In the genomic region with DNA sequence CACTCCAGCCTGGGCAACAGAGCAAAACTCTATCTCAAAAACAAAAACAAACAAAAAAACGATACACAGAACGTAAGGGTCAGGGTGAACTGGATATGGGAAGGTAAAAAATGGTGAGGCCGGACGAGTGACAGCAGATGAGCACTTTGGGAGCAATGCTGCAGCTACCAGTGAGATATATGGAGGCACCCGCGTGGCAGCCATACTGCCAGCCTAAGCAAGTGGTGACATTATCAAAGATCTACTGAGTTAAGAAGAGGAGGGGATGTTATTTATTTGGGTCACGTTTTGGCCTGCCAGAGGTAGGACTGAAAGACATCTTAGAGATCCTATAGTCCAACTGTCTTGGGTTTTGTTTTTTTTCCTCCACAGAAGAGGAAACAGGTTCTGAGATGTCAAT, we compare ENCODE assay signal across 17 cellular contexts. TPM values are rescaled to one million over a fixed set of nuclear protein-coding genes. Genes with fewer than 3 reads are reported as not detected.
A peak's percentile ranks its signal among the peaks of the same experiment; 100 is the strongest.
DNase-seq lines count a peak whose midpoint lies in the region; ATAC-seq, FAIRE-seq and TF ChIP-seq lines count a peak whose summit lies in the region.
"Had no signal": no experiment of that assay in that cellular context is flagged by ENCODE, and none has a peak within 500 bp of the region (broad histone marks: within the 10 kb centered on the region; RNA-seq: fewer than 3 reads in every experiment).

No MANE protein-coding gene starts in this region.

- 38% methylated on average over 7 of the region's 7 CpGs for WGBS in K562 (ENCODE audit: insufficient coverage, low coverage, missing lambda C conversion rate)

- H4K20me1 ChIP-seq in K562 (replicated peaks; ENCODE audit: control insufficient read depth, insufficient read depth, low read length) (no peaks in the 10 kb centered on the region), osteoblast (ENCODE audit: insufficient read depth, low read length) (peaks cover 2% of the 10 kb centered on the region)

- CTCF ChIA-PET in Calu3 (lab: Charles Lee) (no interaction called here), K562 (lab: Yijun Ruan, JAX; ENCODE audit: low intra/inter-chr PET ratio) (no interaction called here)

- H3K4me1 ChIP-seq in K562 (replicated peaks in 1 of 2; ENCODE audit: control insufficient read depth in 2 of 2, insufficient read depth in 2 of 2, low read length in 2 of 2) = peaks cover 0 to 20% of the 10 kb centered on the region in 2 experiments; a peak in 2 of 5 replicates
- no peaks in the 10 kb centered on the region for H3K4me1 ChIP-seq in osteoblast (ENCODE audit: insufficient read depth, low read length)

- peak overlapping the region; percentile 66 for H3K27ac Mint-ChIP-seq in activated naive CD8-positive, alpha-beta T cell
- H3K27ac Mint-ChIP-seq in activated naive CD8-positive, alpha-beta T cell treated with anti-CD3 and anti-CD28 coated beads for 36 hours = no peak overlapping the region
- peak overlapping the region; percentile 43 for H3K27ac Mint-ChIP-seq in Calu3 (ENCODE audit: unreplicated experiment)
- H3K27ac Mint-ChIP-seq: CD8-positive, alpha-beta T cell; H9 had no signal

- POLR2A ChIA-PET in K562 (lab: Yijun Ruan, JAX) = interaction anchor here (2.0 kb wide), 1 partner anchor 11 kb away, joined by 6 read pairs; no protein-coding TSS in a partner anchor

- H3K27me3 ChIP-seq in K562 (ENCODE audit: control insufficient read depth in 2 of 2, insufficient read depth in 2 of 2, low read length in 2 of 2) (peaks cover 0 to 4% of the 10 kb centered on the region in 2 experiments; a peak in 2 of 5 replicates), osteoblast (ENCODE audit: insufficient read depth, low read length) (no peaks in the 10 kb centered on the region)

- H3K4me3 Mint-ChIP-seq in activated naive CD8-positive, alpha-beta T cell = no peak overlapping the region
- no peak overlapping the region for H3K4me3 Mint-ChIP-seq in activated naive CD8-positive, alpha-beta T cell treated with anti-CD3 and anti-CD28 coated beads for 36 hours
- H3K4me3 Mint-ChIP-seq in Calu3 (ENCODE audit: low read depth, unreplicated experiment) = no peak overlapping the region
- H3K4me3 Mint-ChIP-seq: CD14-positive monocyte; CD8-positive, alpha-beta T cell had no signal

- no peaks in the 10 kb centered on the region for H3K36me3 Mint-ChIP-seq in activated naive CD8-positive, alpha-beta T cell
- H3K36me3 Mint-ChIP-seq in activated naive CD8-positive, alpha-beta T cell treated with anti-CD3 and anti-CD28 coated beads for 36 hours = peaks cover 7% of the 10 kb centered on the region
- H3K36me3 Mint-ChIP-seq in Calu3 (ENCODE audit: insufficient read depth, unreplicated experiment) = peaks cover 9% of the 10 kb centered on the region

- H3K27ac ChIP-seq in K562 (ENCODE audit: extremely low read depth, low read depth, low read length) (no peak overlapping the region), osteoblast (ENCODE audit: low read depth, low read length) (no peak overlapping the region)

- 0 out of 2 replicates have a peak, but pooled peaks have one; percentile 38 for TF ChIP-seq POLR2A in K562 (conservative IDR thresholded peaks at IDR 0.05)

- in situ Hi-C loops in K562 (cut with MboI) = no loop called here

- H3K4me2 ChIP-seq in K562 (ENCODE audit: insufficient read depth, low read length) (no peak overlapping the region), osteoblast (ENCODE audit: insufficient read depth, low read length) (no peak overlapping the region)

- no peak for TF ChIP-seq EP300 in K562 (IDR thresholded peaks at IDR 0.05; ENCODE audit: low read length)

- H3K4me3 ChIP-seq in K562 (no peak overlapping the region), osteoblast (ENCODE audit: insufficient read depth, low read length) (no peak overlapping the region)

- FAIRE-seq in K562 (lab: Jason Lieb, UNC) = no peak
- FAIRE-seq: GM12892 had no signal

- H3K79me2 ChIP-seq in K562 (ENCODE audit: control insufficient read depth, insufficient read depth, low read length) (no peaks in the 10 kb centered on the region), osteoblast (ENCODE audit: insufficient read depth, low read length) (no peaks in the 10 kb centered on the region)

- TF ChIP-seq CTCF in Calu3 (IDR thresholded peaks at IDR 0.05; ENCODE audit: unreplicated experiment) (no peak), K562 (IDR thresholded peaks at IDR 0.05 in 2 of 3, conservative IDR thresholded peaks at IDR 0.05 in 1 of 3; ENCODE audit: insufficient read depth in 2 of 3, low read depth in 1 of 3, low read length in 3 of 3) (no peak), osteoblast (IDR thresholded peaks at IDR 0.05; ENCODE audit: extremely low read depth, low read depth, low read length) (no peak)

- H3K9me3 Mint-ChIP-seq in activated naive CD8-positive, alpha-beta T cell (ENCODE audit: low read depth) = no peaks in the 10 kb centered on the region
- H3K9me3 Mint-ChIP-seq in activated naive CD8-positive, alpha-beta T cell treated with anti-CD3 and anti-CD28 coated beads for 36 hours = no peaks in the 10 kb centered on the region
- no peaks in the 10 kb centered on the region for H3K9me3 Mint-ChIP-seq in Calu3 (ENCODE audit: low read depth, unreplicated experiment)
- H3K9me3 Mint-ChIP-seq: CD8-positive, alpha-beta T cell had no signal

- H3K27me3 Mint-ChIP-seq in activated naive CD8-positive, alpha-beta T cell = no peaks in the 10 kb centered on the region
- H3K27me3 Mint-ChIP-seq in activated naive CD8-positive, alpha-beta T cell treated with anti-CD3 and anti-CD28 coated beads for 36 hours = no peaks in the 10 kb centered on the region
- peaks cover 12% of the 10 kb centered on the region for H3K27me3 Mint-ChIP-seq in Calu3 (ENCODE audit: unreplicated experiment)

- no peaks in the 10 kb centered on the region; the same call in 1 of the 2 replicates for H3K9me3 ChIP-seq in K562 (replicated peaks; ENCODE audit: control insufficient read depth, insufficient read depth, low read depth, low read length)
- H3K9me3 ChIP-seq in osteoblast (ENCODE audit: low read depth, low read length) = peaks cover 2% of the 10 kb centered on the region

- no peak for TF ChIP-seq RAD21 in K562 (CRISPR knock-in tag; conservative IDR thresholded peaks at IDR 0.05 in 1 of 2, IDR thresholded peaks at IDR 0.05 in 1 of 2)

- H3K4me1 Mint-ChIP-seq in activated naive CD8-positive, alpha-beta T cell (ENCODE audit: low read depth) = no peaks in the 10 kb centered on the region
- no peaks in the 10 kb centered on the region for H3K4me1 Mint-ChIP-seq in activated naive CD8-positive, alpha-beta T cell treated with anti-CD3 and anti-CD28 coated beads for 36 hours
- H3K4me1 Mint-ChIP-seq in Calu3 (ENCODE audit: low read depth, unreplicated experiment) = no peaks in the 10 kb centered on the region

- BruUV-seq in Calu3 (replicated peaks; lab: Mats Ljungman, UMichigan) = no TSS peak
- BruUV-seq in K562 (replicated peaks; lab: Mats Ljungman, UMichigan) = no TSS peak

- no peaks in the 10 kb centered on the region for H3K9me1 ChIP-seq in K562 (ENCODE audit: control insufficient read depth, insufficient read depth, low read length)

- H3K9ac ChIP-seq in K562 (ENCODE audit: insufficient read depth in 1 of 2, low read depth in 2 of 2, low read length in 2 of 2) = no peak overlapping the region

- DNase-seq in activated naive CD8-positive, alpha-beta T cell treated with anti-CD3 and anti-CD28 coated beads for 36 hours = no peak
- no peak for DNase-seq in Calu3
- DNase-seq in K562 (ENCODE audit: extremely low read depth in 1 of 4, low spot score in 3 of 4) = no peak
- peak; percentile 5 for DNase-seq in osteoblast (ENCODE audit: insufficient read length, low spot score, missing footprints)
- DNase-seq in cardiac septum (ENCODE audit: low spot score) = no peak
- DNase-seq in activated T-cell treated with anti-CD3 and anti-CD28 coated beads, Interleukin-2, amount 50 U/mL, for 48 hours = no peak
- DNase-seq: CD8-positive, alpha-beta T cell; COR-L47; DND-41; GDM1; GOT3; H9 had no signal

- no peak overlapping the region for H2AFZ ChIP-seq in K562 (ENCODE audit: low read depth, low read length)
- no peak overlapping the region for H2AFZ ChIP-seq in osteoblast (ENCODE audit: low read length)

- intact Hi-C loops in Calu3 (cut with micrococcal nuclease; ENCODE audit: unreplicated experiment) = no loop called here
- intact Hi-C loops in K562 (cut with micrococcal nuclease) = no loop called here
- intact Hi-C loops in cardiac septum (cut with DNase I) = no loop called here

- ATAC-seq in K562 = no peak
- ATAC-seq: CD8-positive, alpha-beta T cell had no signal

- H3K36me3 ChIP-seq in K562 (ENCODE audit: control insufficient read depth, insufficient read depth, low read length) (peaks cover 23% of the 10 kb centered on the region; the same call in 1 of the 3 replicates), osteoblast (ENCODE audit: insufficient read depth, low read length) (peaks cover 7% of the 10 kb centered on the region)

RNA-seq across cellular contexts. Expression of gene TIMM13, which starts 14.2 kb away (rescaled TPM):
- 100 to 1,000 TPM; 179 to 184 TPM for total RNA-seq in activated naive CD8-positive, alpha-beta T cell treated with anti-CD3 and anti-CD28 coated beads for 36 hours
- total RNA-seq in Calu3 (2022) (75.8 and 81.8 TPM in 2 replicates), K562 (2014; rRNA removed) (112 and 140 TPM in 2 replicates), K562 (2014; rRNA removed; fragmentation: Illumina TruSeq; extraction: Trizol) (13.8 and 18.7 TPM in 2 replicates), K562 (2015; rRNA removed; fragmentation: Illumina TruSeq; extraction: Trizol) (81.1 and 90.4 TPM in 2 replicates), K562 (2021) (215 and 235 TPM in 2 replicates), osteoblast (27.7 and 27.9 TPM in 2 replicates), cardiac septum (57.3 TPM)
- total RNA-seq in K562 (2011; cell fraction: chromatin; rRNA removed; ENCODE audit: low replicate concordance) = 33.4 and 83.5 TPM in 2 replicates
- total RNA-seq in K562 (2011; cell fraction: nucleolus; rRNA removed) = 50.0 and 67.9 TPM in 2 replicates
- total RNA-seq in K562 (2011; cell fraction: nucleoplasm; rRNA removed) = 30.1 and 33.7 TPM in 2 replicates
- polyA plus RNA-seq in K562 (2011; rRNA removed) (35.0 and 50.3 TPM in 2 replicates), K562 (2014; fragmentation: Illumina TruSeq; extraction: Trizol) (20.3 and 68.0 TPM in 2 replicates), K562 (2014; fragmentation: Nextera tagmentation; extraction: Ambion mirVana) (10 to 100 TPM; 17.6 to 71.8 TPM), K562 (2014; rRNA removed) (105 and 132 TPM in 2 replicates)
- 77.5 and 236 TPM in 2 replicates for polyA plus RNA-seq in K562 (2011; cell fraction: cytosol; rRNA removed)
- polyA plus RNA-seq in K562 (2011; cell fraction: nucleus; rRNA removed) = 41.8 and 63.1 TPM in 2 replicates
- polyA plus RNA-seq in K562 (2012) = 83.8 and 112 TPM in 2 replicates
- polyA minus RNA-seq in K562 (2011; rRNA and poly(A)+ RNA removed) = 4.1 and 9.6 TPM in 2 replicates
- polyA minus RNA-seq in K562 (2011; cell fraction: cytosol; rRNA and poly(A)+ RNA removed) = 27.2 and 34.0 TPM in 2 replicates
- polyA minus RNA-seq in K562 (2011; cell fraction: nucleus; rRNA and poly(A)+ RNA removed) = 18.0 and 20.1 TPM in 2 replicates

RNA-seq across cellular contexts. Expression of gene LMNB2, which starts 43.6 kb away (rescaled TPM):
- total RNA-seq in activated naive CD8-positive, alpha-beta T cell treated with anti-CD3 and anti-CD28 coated beads for 36 hours = 100 to 1,000 TPM; 105 to 107 TPM
- 88.0 and 109 TPM in 2 replicates for total RNA-seq in Calu3 (2022)
- total RNA-seq in K562 (2011; cell fraction: chromatin; rRNA removed; ENCODE audit: low replicate concordance) = 40.1 and 85.1 TPM in 2 replicates
- 40.9 and 42.2 TPM in 2 replicates for total RNA-seq in K562 (2011; cell fraction: nucleolus; rRNA removed)
- 35.7 and 48.3 TPM in 2 replicates for total RNA-seq in K562 (2011; cell fraction: nucleoplasm; rRNA removed)
- total RNA-seq in K562 (2014; rRNA removed) = 133 and 141 TPM in 2 replicates
- 46.8 and 52.9 TPM in 2 replicates for total RNA-seq in K562 (2014; rRNA removed; fragmentation: Illumina TruSeq; extraction: Trizol)
- 105 and 106 TPM in 2 replicates for total RNA-seq in K562 (2015; rRNA removed; fragmentation: Illumina TruSeq; extraction: Trizol)
- total RNA-seq in K562 (2021) = 98.3 and 123 TPM in 2 replicates
- polyA plus RNA-seq in K562 (2011; rRNA removed) = 90.3 and 94.7 TPM in 2 replicates
- 191 and 212 TPM in 2 replicates for polyA plus RNA-seq in K562 (2011; cell fraction: cytosol; rRNA removed)
- 59.1 and 76.5 TPM in 2 replicates for polyA plus RNA-seq in K562 (2011; cell fraction: nucleus; rRNA removed)
- polyA plus RNA-seq in K562 (2012) = 58.8 and 94.2 TPM in 2 replicates
- polyA plus RNA-seq in K562 (2014; fragmentation: Illumina TruSeq; extraction: Trizol) = 117 and 161 TPM in 2 replicates
- under 1 TPM; 0.48 to 0.71 TPM for polyA plus RNA-seq in K562 (2014; fragmentation: Nextera tagmentation; extraction: Ambion mirVana)
- polyA plus RNA-seq in K562 (2014; rRNA removed) = 94.5 and 105 TPM in 2 replicates
- polyA minus RNA-seq in K562 (2011; rRNA and poly(A)+ RNA removed) = 57.4 and 85.2 TPM in 2 replicates
- 48.5 and 69.4 TPM in 2 replicates for polyA minus RNA-seq in K562 (2011; cell fraction: cytosol; rRNA and poly(A)+ RNA removed)
- polyA minus RNA-seq in K562 (2011; cell fraction: nucleus; rRNA and poly(A)+ RNA removed) = 10.8 and 13.6 TPM in 2 replicates
- 24.2 and 24.6 TPM in 2 replicates for total RNA-seq in osteoblast
- total RNA-seq in cardiac septum = 13.2 TPM

RNA-seq across cellular contexts. Expression of gene TMPRSS9, which starts 53.1 kb away (rescaled TPM):
- total RNA-seq in activated naive CD8-positive, alpha-beta T cell treated with anti-CD3 and anti-CD28 coated beads for 36 hours = not detected
- total RNA-seq in Calu3 (2022) (not detected in 2 replicates), K562 (2014; rRNA removed) (not detected in 2 replicates), K562 (2014; rRNA removed; fragmentation: Illumina TruSeq; extraction: Trizol) (not detected in 2 replicates), K562 (2015; rRNA removed; fragmentation: Illumina TruSeq; extraction: Trizol) (not detected in 2 replicates), K562 (2021) (0.11 TPM in 1 of 2 replicates, not detected in the other), osteoblast (0.29 and 1.1 TPM in 2 replicates), cardiac septum (not detected)
- total RNA-seq in K562 (2011; cell fraction: chromatin; rRNA removed; ENCODE audit: low replicate concordance) = 1.7 TPM in 1 of 2 replicates, not detected in the other
- total RNA-seq in K562 (2011; cell fraction: nucleolus; rRNA removed) = 0.33 and 0.66 TPM in 2 replicates
- total RNA-seq in K562 (2011; cell fraction: nucleoplasm; rRNA removed) = 0.15 TPM in 1 of 2 replicates, not detected in the other
- polyA plus RNA-seq in K562 (2011; rRNA removed) (0.01 TPM in 1 of 2 replicates, not detected in the other), K562 (2014; fragmentation: Illumina TruSeq; extraction: Trizol) (not detected in 2 replicates), K562 (2014; fragmentation: Nextera tagmentation; extraction: Ambion mirVana) (not detected), K562 (2014; rRNA removed) (0.03 TPM in 1 of 2 replicates, not detected in the other)
- polyA plus RNA-seq in K562 (2011; cell fraction: cytosol; rRNA removed) = 0.03 TPM in 1 of 2 replicates, not detected in the other
- 0.04 and 0.24 TPM in 2 replicates for polyA plus RNA-seq in K562 (2011; cell fraction: nucleus; rRNA removed)
- 0.34 and 2.1 TPM in 2 replicates for polyA plus RNA-seq in K562 (2012)
- not detected in 2 replicates for polyA minus RNA-seq in K562 (2011; rRNA and poly(A)+ RNA removed)
- not detected in 2 replicates for polyA minus RNA-seq in K562 (2011; cell fraction: cytosol; rRNA and poly(A)+ RNA removed)
- 0.11 TPM in 1 of 2 replicates, not detected in the other for polyA minus RNA-seq in K562 (2011; cell fraction: nucleus; rRNA and poly(A)+ RNA removed)
- total RNA-seq: A673; CD8-positive, alpha-beta T cell had no signal
- polyA plus RNA-seq: BJ had no signal
